8 cellular contexts compared by ENCODE assay signal in genomic region chr3:182837855-182838454, GRCh38. TPM values are rescaled to one million over a fixed set of nuclear protein-coding genes. Genes with fewer than 3 reads are reported as not detected.
DNase-seq lines count a peak whose midpoint lies in the region; ATAC-seq and TF ChIP-seq lines count a peak whose summit lies in the region.

No MANE protein-coding gene starts in this region.

- H3K27me3 ChIP-seq in effector memory CD4-positive, alpha-beta T cell (replicated peaks; ENCODE audit: control insufficient read depth, insufficient read depth, low read length, poor library complexity, severe bottlenecking): no peaks in the 10 kb centered on the region

- no peak overlapping the region for H3K4me3 ChIP-seq in effector memory CD4-positive, alpha-beta T cell (ENCODE audit: insufficient read depth, low read depth, low read length, poor library complexity, severe bottlenecking)

- H3K36me3 ChIP-seq in effector memory CD4-positive, alpha-beta T cell (ENCODE audit: control insufficient read depth, insufficient read depth, low read length): peaks cover 49% of the 10 kb centered on the region

- peak; percentile 42; the same call in 1 of the 3 replicates for ATAC-seq in SK-N-SH treated with all-trans-retinoic acid at 6 μM for 48 hours
- no peak for ATAC-seq in GM18867 (IDR thresholded peaks at IDR 0.05; ENCODE audit: unreplicated experiment)
- ATAC-seq in GM19328 (IDR thresholded peaks at IDR 0.05; ENCODE audit: unreplicated experiment): no peak

- DNase-seq in A172 (ENCODE audit: low spot score): peak; percentile 16
- DNase-seq in GM13977 (ENCODE audit: low spot score): no peak
- DNase-seq in glomerular visceral epithelial cell (ENCODE audit: extremely low spot score): peak; percentile 9
- no peak for DNase-seq in caudate nucleus (lab: John Stamatoyannopoulos, UW)
- DNase-seq in effector memory CD4-positive, alpha-beta T cell: no peak

- H3K9me3 ChIP-seq in effector memory CD4-positive, alpha-beta T cell (ENCODE audit: control insufficient read depth, low read length): no peaks in the 10 kb centered on the region

- H3K4me1 ChIP-seq in effector memory CD4-positive, alpha-beta T cell (ENCODE audit: control insufficient read depth, insufficient read depth, low read length, poor library complexity, severe bottlenecking): no peaks in the 10 kb centered on the region

- no peak overlapping the region for H3K27ac ChIP-seq in caudate nucleus (ENCODE audit: low read depth, low read length)
- no peak overlapping the region for H3K27ac ChIP-seq in effector memory CD4-positive, alpha-beta T cell (ENCODE audit: insufficient read depth, low read length, poor library complexity, severe bottlenecking)

- in situ Hi-C loops in GM13977 (cut with MboI; ENCODE audit: low pct_unique_long_range_greater_than_20kb, low sequenced_read_pairs, unreplicated experiment): loop anchor here (25.0 kb wide), 1 partner anchor 126 kb away; no protein-coding TSS in a partner anchor

- TF ChIP-seq CTCF in GM13977 (IDR thresholded peaks at IDR 0.05; ENCODE audit: extremely low read depth, insufficient read depth, missing control alignments): peak; percentile 31

TF ChIP-seq in SK-N-SH treated with all-trans-retinoic acid at 6 μM for 48 hours, 23 proteins besides CTCF, POLR2A, EP300 and RAD21:
- TF ChIP-seq RARB (CRISPR knock-in tag; IDR thresholded peaks at IDR 0.05) (no peak), ZFP30 (CRISPR knock-in tag; IDR thresholded peaks at IDR 0.05) (no peak), CREB5 (CRISPR knock-in tag; IDR thresholded peaks at IDR 0.05; ENCODE audit: low read depth) (no peak), OSR1 (CRISPR knock-in tag; IDR thresholded peaks at IDR 0.05) (no peak), ZNF8 (CRISPR knock-in tag; IDR thresholded peaks at IDR 0.05) (no peak), ESRRG (CRISPR knock-in tag; IDR thresholded peaks at IDR 0.05) (no peak), GLIS3 (CRISPR knock-in tag; IDR thresholded peaks at IDR 0.05) (no peak), ZNF70 (CRISPR knock-in tag; IDR thresholded peaks at IDR 0.05) (no peak), ISL1 (CRISPR knock-in tag; IDR thresholded peaks at IDR 0.05) (no peak), TOX (CRISPR knock-in tag; IDR thresholded peaks at IDR 0.05; ENCODE audit: borderline replicate concordance) (no peak)
- TF ChIP-seq, protein P1, sequence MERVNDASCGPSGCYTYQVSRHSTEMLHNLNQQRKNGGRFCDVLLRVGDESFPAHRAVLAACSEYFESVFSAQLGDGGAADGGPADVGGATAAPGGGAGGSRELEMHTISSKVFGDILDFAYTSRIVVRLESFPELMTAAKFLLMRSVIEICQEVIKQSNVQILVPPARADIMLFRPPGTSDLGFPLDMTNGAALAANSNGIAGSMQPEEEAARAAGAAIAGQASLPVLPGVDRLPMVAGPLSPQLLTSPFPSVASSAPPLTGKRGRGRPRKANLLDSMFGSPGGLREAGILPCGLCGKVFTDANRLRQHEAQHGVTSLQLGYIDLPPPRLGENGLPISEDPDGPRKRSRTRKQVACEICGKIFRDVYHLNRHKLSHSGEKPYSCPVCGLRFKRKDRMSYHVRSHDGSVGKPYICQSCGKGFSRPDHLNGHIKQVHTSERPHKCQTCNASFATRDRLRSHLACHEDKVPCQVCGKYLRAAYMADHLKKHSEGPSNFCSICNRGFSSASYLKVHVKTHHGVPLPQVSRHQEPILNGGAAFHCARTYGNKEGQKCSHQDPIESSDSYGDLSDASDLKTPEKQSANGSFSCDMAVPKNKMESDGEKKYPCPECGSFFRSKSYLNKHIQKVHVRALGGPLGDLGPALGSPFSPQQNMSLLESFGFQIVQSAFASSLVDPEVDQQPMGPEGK (CRISPR knock-in tag; IDR thresholded peaks at IDR 0.05; ENCODE audit: borderline replicate concordance): no peak

RNA-seq across cellular contexts. Expression of gene ATP11B, which starts 44.7 kb away (rescaled TPM):
- total RNA-seq in A172 (2014; rRNA removed; shearing (Covaris generic)): 50.5 and 55.5 TPM in 2 replicates

Comparison
In these comparisons a context has a peak if more than half of its experiments do, and no peak if none do; other contexts are left out.
1. DNase-seq: peak in A172 (single experiment) and glomerular visceral epithelial cell (single experiment); none in GM13977 (single experiment), caudate nucleus (0 of 61) and effector memory CD4-positive, alpha-beta T cell (0 of 3).